In the genomic region with DNA sequence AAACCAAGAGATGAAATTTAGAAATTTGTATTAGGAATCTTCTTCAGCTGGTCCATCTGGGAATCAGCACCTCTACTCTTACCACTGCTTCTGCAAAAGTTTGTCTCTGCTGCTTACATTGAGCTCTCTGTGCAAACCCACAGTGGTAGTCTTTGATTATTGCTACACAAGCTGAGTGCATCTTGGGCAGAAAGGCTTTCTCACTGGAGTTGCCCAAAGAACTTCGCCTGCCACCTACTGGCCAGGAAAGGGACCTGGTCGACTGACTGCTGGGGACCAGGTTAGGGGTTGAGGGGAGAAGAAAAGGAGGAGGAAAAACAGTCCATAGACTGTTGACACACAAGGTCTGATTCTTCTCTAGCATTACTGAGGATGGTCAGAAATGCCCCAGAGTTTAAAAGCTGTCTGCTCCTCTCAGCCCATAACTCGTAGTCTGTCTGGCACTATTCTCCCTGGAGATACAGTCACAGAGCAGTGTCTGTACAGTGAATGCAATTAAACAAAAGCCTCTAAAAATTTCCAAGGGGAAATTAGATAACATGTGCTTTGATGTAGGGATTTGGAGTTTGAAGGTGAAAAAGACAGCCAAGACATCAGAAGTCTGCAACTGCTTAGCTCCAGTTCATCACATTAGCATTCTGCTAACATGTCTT, we compare ENCODE assay signal across 8 cellular contexts.
DNase-seq lines count a peak whose midpoint lies in the region; ATAC-seq and TF ChIP-seq lines count a peak whose summit lies in the region.

No MANE protein-coding gene starts in this region.

- no peak overlapping the region for H3K4me3 ChIP-seq in endodermal cell (ENCODE audit: low read length)
- no peak overlapping the region for H3K4me3 ChIP-seq in neural progenitor cell

- H3K27ac ChIP-seq in endodermal cell (ENCODE audit: low read depth, low read length) (no peak overlapping the region), neural progenitor cell (no peak overlapping the region)

- no peaks in the 10 kb centered on the region for H3F3A ChIP-seq in neural progenitor cell (ENCODE audit: low read depth)

- POLR2A ChIA-PET in activated CD4-positive, alpha-beta T cell treated with anti-CD3 and anti-CD28 coated beads for 36 hours (lab: Charles Lee), result no interaction called here

- in situ Hi-C loops in GM13977 (cut with MboI; ENCODE audit: low pct_unique_long_range_greater_than_20kb, low sequenced_read_pairs, unreplicated experiment), result no loop called here

- CTCF ChIA-PET in activated CD4-positive, alpha-beta T cell treated with anti-CD3 and anti-CD28 coated beads for 36 hours (lab: Charles Lee), result interaction anchor here (0.8 to 5.6 kb wide), 34 partner anchors 8 to 1199 kb away, joined by 3 to 57 read pairs (median 4); no protein-coding TSS in a partner anchor

- H3K9me3 ChIP-seq in endodermal cell (ENCODE audit: control insufficient read depth, low read length) (no peaks in the 10 kb centered on the region), neural progenitor cell (ENCODE audit: low read depth) (no peaks in the 10 kb centered on the region)

- H3K4me1 Mint-ChIP-seq in activated CD4-positive, alpha-beta T cell treated with anti-CD3 and anti-CD28 coated beads for 36 hours, result peaks cover 4% of the 10 kb centered on the region
- peaks cover 5% of the 10 kb centered on the region for H3K4me1 Mint-ChIP-seq in endodermal cell
- no peaks in the 10 kb centered on the region for H3K4me1 Mint-ChIP-seq in neural progenitor cell

- no peaks in the 10 kb centered on the region for H3K36me3 Mint-ChIP-seq in activated CD4-positive, alpha-beta T cell treated with anti-CD3 and anti-CD28 coated beads for 36 hours (ENCODE audit: low read depth)
- H3K36me3 Mint-ChIP-seq in endodermal cell (ENCODE audit: low read depth), result no peaks in the 10 kb centered on the region
- H3K36me3 Mint-ChIP-seq in neural progenitor cell, result no peaks in the 10 kb centered on the region

- H3K79me2 ChIP-seq in neural progenitor cell (ENCODE audit: low read depth), result no peaks in the 10 kb centered on the region

- no peak overlapping the region for H3K4me2 ChIP-seq in neural progenitor cell

- no peaks in the 10 kb centered on the region for H4K20me1 ChIP-seq in neural progenitor cell (ENCODE audit: low read depth)

- H3K9ac ChIP-seq in endodermal cell (ENCODE audit: extremely low read depth, low read length, poor library complexity, severe bottlenecking) (no peak overlapping the region), neural progenitor cell (no peak overlapping the region)

- H3K27me3 ChIP-seq in endodermal cell (ENCODE audit: control insufficient read depth, insufficient read depth, low read length, poor library complexity, severe bottlenecking), result no peaks in the 10 kb centered on the region
- H3K27me3 ChIP-seq in neural progenitor cell, result no peaks in the 10 kb centered on the region

- no peaks in the 10 kb centered on the region for H3K9me3 Mint-ChIP-seq in activated CD4-positive, alpha-beta T cell treated with anti-CD3 and anti-CD28 coated beads for 36 hours (ENCODE audit: low read depth)
- H3K9me3 Mint-ChIP-seq in endodermal cell (no peaks in the 10 kb centered on the region), neural progenitor cell (no peaks in the 10 kb centered on the region)

- no peak overlapping the region for H2AFZ ChIP-seq in neural progenitor cell (replicated peaks)

- no peaks in the 10 kb centered on the region for H3K27me3 Mint-ChIP-seq in activated CD4-positive, alpha-beta T cell treated with anti-CD3 and anti-CD28 coated beads for 36 hours
- no peaks in the 10 kb centered on the region for H3K27me3 Mint-ChIP-seq in endodermal cell (ENCODE audit: insufficient read depth)
- H3K27me3 Mint-ChIP-seq in neural progenitor cell (ENCODE audit: insufficient read depth, low read depth), result no peaks in the 10 kb centered on the region

- peak; percentile 97 for ATAC-seq in HG02678 (IDR thresholded peaks at IDR 0.05; ENCODE audit: unreplicated experiment)
- ATAC-seq in activated CD4-positive, alpha-beta T cell treated with anti-CD3 and anti-CD28 coated beads for 36 hours, result peak; percentile 82

- 28 to 30% methylated on average over 3 of the region's 3 CpGs for WGBS in endodermal cell (ENCODE audit: insufficient coverage in 1 of 2, insufficient read length in 1 of 2), 2 experiments

- H3K27ac Mint-ChIP-seq in activated CD4-positive, alpha-beta T cell treated with anti-CD3 and anti-CD28 coated beads for 36 hours, result no peak overlapping the region
- H3K27ac Mint-ChIP-seq in endodermal cell, result no peak overlapping the region
- no peak overlapping the region for H3K27ac Mint-ChIP-seq in neural progenitor cell

- intact Hi-C loops in activated CD4-positive, alpha-beta T cell treated with anti-CD3 and anti-CD28 coated beads for 36 hours (cut with DNase I, micrococcal nuclease), result loop anchor here in 1 of 2 experiments (1.0 to 10.0 kb wide), 2 partner anchors 536 to 828 kb away; no protein-coding TSS in a partner anchor

- H3K36me3 ChIP-seq in endodermal cell (ENCODE audit: control insufficient read depth, insufficient read depth, low read length), result no peaks in the 10 kb centered on the region
- no peaks in the 10 kb centered on the region for H3K36me3 ChIP-seq in neural progenitor cell

- H3K4me3 Mint-ChIP-seq in activated CD4-positive, alpha-beta T cell treated with anti-CD3 and anti-CD28 coated beads for 36 hours, result no peak overlapping the region
- H3K4me3 Mint-ChIP-seq in endodermal cell (no peak overlapping the region), neural progenitor cell (no peak overlapping the region)

- TF ChIP-seq CTCF in GM13977 (IDR thresholded peaks at IDR 0.05; ENCODE audit: extremely low read depth, insufficient read depth, missing control alignments) (peak; percentile 84), endodermal cell (conservative IDR thresholded peaks at IDR 0.05) (peak; percentile 85), neural progenitor cell (IDR thresholded peaks at IDR 0.05) (peak; percentile 83)

- DNase-seq in AG08395 (ENCODE audit: low spot score) (peak; percentile 6), GM13977 (ENCODE audit: low spot score) (peak; percentile 26), NAMALWA (ENCODE audit: low spot score) (peak; percentile 75), endodermal cell (peak; percentile 88), neural progenitor cell (ENCODE audit: low spot score) (peak; percentile 73), hepatic stellate cell (ENCODE audit: low spot score) (no peak)
- peak; percentile 79 for DNase-seq in activated CD4-positive, alpha-beta T cell treated with anti-CD3 and anti-CD28 coated beads for 36 hours

- H3K4me1 ChIP-seq in endodermal cell (ENCODE audit: control insufficient read depth, insufficient read depth, low read length) (no peaks in the 10 kb centered on the region), neural progenitor cell (no peaks in the 10 kb centered on the region)
